ENCODE assay signal across 26 cellular contexts in genomic region chr4:81429031-81429430, GRCh38. TPM values are rescaled to one million over a fixed set of nuclear protein-coding genes. Genes with fewer than 3 reads are reported as not detected.
A peak's percentile ranks its signal among the peaks of the same experiment; 100 is the strongest.
DNase-seq lines count a peak whose midpoint lies in the region; ATAC-seq and TF ChIP-seq lines count a peak whose summit lies in the region.
"Had no signal": no experiment of that assay in that cellular context is flagged by ENCODE, and none has a peak within 500 bp of the region (broad histone marks: within the 10 kb centered on the region; RNA-seq: fewer than 3 reads in every experiment).

No MANE protein-coding gene starts in this region.

- in situ Hi-C loops in transverse colon (cut with MboI; ENCODE audit: low pct_ligation_motif_present in 1 of 4, low pct_unique_long_range_greater_than_20kb in 1 of 4, low sequenced_read_pairs in 3 of 4): loop anchor here in 1 of 4 donors (25.0 kb wide), 1 partner anchor 108 kb away; no protein-coding TSS in a partner anchor

- peak overlapping the region; percentile 9 to 79 for H3K27ac Mint-ChIP-seq in activated naive CD4-positive, alpha-beta T cell treated with anti-CD3 and anti-CD28 coated beads, Interleukin-2, amount 50 U/mL, for 72 hours
- H3K27ac Mint-ChIP-seq in stimulated activated naive B cell treated with anti-CD40 and anti-IgM and Interleukin-4, amounts not matched to agents 10 μg/mL and 1 μg/mL and 100 μg/mL, for 72 hours: peak overlapping the region; percentile 48

- H3K4me3 ChIP-seq in transverse colon (no peak overlapping the region), smooth muscle cell (no peak overlapping the region)
- H3K4me3 ChIP-seq: MG63 had no signal

- no peak overlapping the region for H3K4me3 Mint-ChIP-seq in stimulated activated naive B cell treated with anti-CD40 and anti-IgM and Interleukin-4, amounts not matched to agents 10 μg/mL and 1 μg/mL and 100 μg/mL, for 72 hours
- H3K4me3 Mint-ChIP-seq: CD8-positive, alpha-beta memory T cell had no signal

- no peaks in the 10 kb centered on the region for H3F3A ChIP-seq in smooth muscle cell (ENCODE audit: low read depth)

- H3K27me3 Mint-ChIP-seq in stimulated activated naive B cell treated with anti-CD40 and anti-IgM and Interleukin-4, amounts not matched to agents 10 μg/mL and 1 μg/mL and 100 μg/mL, for 72 hours: no peaks in the 10 kb centered on the region

- 85 to 87% methylated on average over 6 of the region's 6 CpGs for WGBS in transverse colon (ENCODE audit: low coverage in 1 of 2), 2 donors
- WGBS in smooth muscle cell (ENCODE audit: low lambda C conversion rate): 93% methylated on average over 6 of the region's 6 CpGs

- H4K20me1 ChIP-seq in smooth muscle cell (ENCODE audit: low read depth): no peaks in the 10 kb centered on the region

- H3K4me1 Mint-ChIP-seq in stimulated activated naive B cell treated with anti-CD40 and anti-IgM and Interleukin-4, amounts not matched to agents 10 μg/mL and 1 μg/mL and 100 μg/mL, for 72 hours: peaks cover 2 to 7% of the 10 kb centered on the region in 2 donors
- H3K4me1 Mint-ChIP-seq: CD8-positive, alpha-beta memory T cell had no signal

- H3K4me1 ChIP-seq in transverse colon (peaks cover 0 to 5% (median 0%) of the 10 kb centered on the region in 4 donors), smooth muscle cell (ENCODE audit: low read depth) (peaks cover 28% of the 10 kb centered on the region)

- no peaks in the 10 kb centered on the region for H3K9me3 Mint-ChIP-seq in activated naive CD4-positive, alpha-beta T cell treated with anti-CD3 and anti-CD28 coated beads, Interleukin-2, amount 50 U/mL, for 72 hours
- H3K9me3 Mint-ChIP-seq in stimulated activated naive B cell treated with anti-CD40 and anti-IgM and Interleukin-4, amounts not matched to agents 10 μg/mL and 1 μg/mL and 100 μg/mL, for 72 hours: peaks cover 4 to 5% of the 10 kb centered on the region in 2 donors
- H3K9me3 Mint-ChIP-seq: CD8-positive, alpha-beta memory T cell had no signal

- H3K27ac ChIP-seq in caudate nucleus (ENCODE audit: low read depth, low read length) (peak overlapping the region; percentile 46), transverse colon (no peak overlapping the region), smooth muscle cell (ENCODE audit: low read depth) (no peak overlapping the region)
- H3K27ac ChIP-seq: 22Rv1, C4-2B, RWPE1 had no signal

- H3K27me3 ChIP-seq in transverse colon: no peaks in the 10 kb centered on the region
- H3K27me3 ChIP-seq in smooth muscle cell (ENCODE audit: low read depth): no peaks in the 10 kb centered on the region
- H3K27me3 ChIP-seq: MG63 had no signal

- no peak for TF ChIP-seq EP300 in transverse colon (IDR thresholded peaks at IDR 0.05; ENCODE audit: low read depth)

- intact Hi-C loops in transverse colon (cut with DNase I; ENCODE audit: low total_unique reads): no loop called here

- no peak for DNase-seq in activated naive CD4-positive, alpha-beta T cell treated with anti-CD3 and anti-CD28 coated beads, Interleukin-2, amount 50 U/mL, for 72 hours (ENCODE audit: low spot score in 2 of 2)
- no peak for DNase-seq in activated naive CD4-positive, alpha-beta T cell treated with anti-CD3 and anti-CD28 coated beads, Interleukin-2, amount 50 U/mL, for 16 hours
- DNase-seq in caudate nucleus (lab: John Stamatoyannopoulos, UW): no peak
- no peak for DNase-seq in left lobe of liver (ENCODE audit: low spot score)
- no peak for DNase-seq in stimulated activated naive B cell treated with anti-CD40 and anti-IgM and Interleukin-4, amounts not matched to agents 10 μg/mL and 1 μg/mL and 100 μg/mL, for 72 hours
- DNase-seq in transverse colon: no peak
- no peak for DNase-seq in smooth muscle cell (lab: John Stamatoyannopoulos, UW; ENCODE audit: unreplicated experiment)
- DNase-seq: ACHN; Calu3; CD8-positive, alpha-beta memory T cell; EL; GF-D8; Kasumi-1; MG63; NCI-H1092 treated with DMSO at 0.1 percent for 48 hours; NCI-H146; NCI-H2029; NCI-H226; NCI-H510A treated with DMSO at 0.1 percent for 48 hours; NCI-H774; NK-92 treated with Interleukin-12 subunit alpha and Interleukin-12 subunit beta, amount 100 ng/mL, for 24 hours; SIG-M5 had no signal

- no peak overlapping the region for H3K9ac ChIP-seq in smooth muscle cell (ENCODE audit: low read depth)

- no peaks in the 10 kb centered on the region for H3K9me3 ChIP-seq in transverse colon
- H3K9me3 ChIP-seq in smooth muscle cell (replicated peaks; ENCODE audit: low read depth): no peaks in the 10 kb centered on the region
- H3K9me3 ChIP-seq: MG63 had no signal

- no peaks in the 10 kb centered on the region for H3K79me2 ChIP-seq in smooth muscle cell (ENCODE audit: low read depth)

- no peak overlapping the region for H3K4me2 ChIP-seq in smooth muscle cell

- TF ChIP-seq CTCF in transverse colon (IDR thresholded peaks at IDR 0.05) (no peak), smooth muscle cell (IDR thresholded peaks at IDR 0.05; ENCODE audit: borderline replicate concordance, insufficient read depth, poor library complexity, severe bottlenecking) (no peak)

- H3K36me3 ChIP-seq in transverse colon (peaks cover 0 to 44% (median 13%) of the 10 kb centered on the region in 4 donors), smooth muscle cell (ENCODE audit: low read depth) (no peaks in the 10 kb centered on the region)
- H3K36me3 ChIP-seq: MG63 had no signal

- ATAC-seq in activated naive CD4-positive, alpha-beta T cell treated with anti-CD3 and anti-CD28 coated beads, Interleukin-2, amount 50 U/mL, for 72 hours: no peak
- ATAC-seq in left lobe of liver (peak; percentile 6), HG03175 (IDR thresholded peaks at IDR 0.05; ENCODE audit: unreplicated experiment) (no peak)
- no peak for ATAC-seq in stimulated activated naive B cell treated with anti-CD40 and anti-IgM and Interleukin-4, amounts not matched to agents 10 μg/mL and 1 μg/mL and 100 μg/mL, for 72 hours (replicated peaks)

- peaks cover 10 to 11% of the 10 kb centered on the region in 2 donors for H3K36me3 Mint-ChIP-seq in activated naive CD4-positive, alpha-beta T cell treated with anti-CD3 and anti-CD28 coated beads, Interleukin-2, amount 50 U/mL, for 72 hours
- H3K36me3 Mint-ChIP-seq in stimulated activated naive B cell treated with anti-CD40 and anti-IgM and Interleukin-4, amounts not matched to agents 10 μg/mL and 1 μg/mL and 100 μg/mL, for 72 hours: peaks cover 29 to 48% of the 10 kb centered on the region in 2 donors

- H2AFZ ChIP-seq in smooth muscle cell (ENCODE audit: low read depth): no peak overlapping the region

- TF ChIP-seq POLR2A in transverse colon (IDR thresholded peaks at IDR 0.05): no peak

RNA-seq across cellular contexts. Expression of gene RASGEF1B, which starts 42.7 kb away (rescaled TPM):
- 10 to 100 TPM in 1 of 2 donors, 1 to 10 TPM in 1; 2.7 to 10.8 TPM for total RNA-seq in activated naive CD4-positive, alpha-beta T cell treated with anti-CD3 and anti-CD28 coated beads, Interleukin-2, amount 50 U/mL, for 72 hours
- total RNA-seq in left lobe of liver: 23.6 TPM
- 10 to 100 TPM; 14.1 to 31.0 (median 26.2) TPM for total RNA-seq in transverse colon
- total RNA-seq in smooth muscle cell: 7.5 and 13.7 TPM in 2 replicates
- 1.5 and 3.0 TPM in 2 replicates for polyA plus RNA-seq in smooth muscle cell
